In the genomic region with DNA sequence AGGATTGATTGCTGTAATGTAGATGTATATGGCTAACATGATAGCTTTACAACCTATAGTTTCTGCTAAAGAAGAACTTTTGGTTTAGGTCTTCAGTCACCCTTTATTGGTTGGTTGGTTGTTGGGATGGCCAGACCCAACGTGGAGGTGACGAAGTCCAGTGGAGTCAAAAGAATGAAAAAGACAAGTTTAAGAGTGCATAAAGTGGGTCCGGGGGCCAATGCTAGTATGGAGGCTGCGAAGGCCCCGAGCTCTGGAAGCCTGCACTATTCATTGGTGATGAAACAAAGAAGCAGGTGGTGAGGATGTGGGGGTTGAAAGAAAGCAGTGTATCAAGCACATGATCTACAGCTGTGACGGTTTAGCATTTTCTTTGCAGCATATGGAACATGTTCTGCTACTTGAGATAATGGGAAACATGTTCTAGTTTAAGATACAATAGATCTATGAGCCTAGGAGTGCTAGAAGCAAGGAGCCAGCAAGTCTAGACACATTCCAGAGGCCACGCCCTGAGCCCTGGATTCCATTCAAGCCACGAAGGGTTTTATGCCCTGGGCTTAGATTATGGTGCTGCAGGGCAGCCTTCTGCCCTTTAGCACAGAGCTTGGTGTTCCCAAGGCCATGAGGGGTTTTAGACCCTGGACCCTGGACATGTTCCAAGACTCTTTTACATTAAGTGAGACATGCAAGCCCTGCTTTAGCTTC, we compare ENCODE assay signal across 1 cellular context.
TF ChIP-seq lines count a peak whose summit lies in the region.

No MANE protein-coding gene starts in this region.

TF ChIP-seq in IMR-90, 13 proteins besides CTCF, POLR2A, EP300 and RAD21:
- TF ChIP-seq, protein P1, sequence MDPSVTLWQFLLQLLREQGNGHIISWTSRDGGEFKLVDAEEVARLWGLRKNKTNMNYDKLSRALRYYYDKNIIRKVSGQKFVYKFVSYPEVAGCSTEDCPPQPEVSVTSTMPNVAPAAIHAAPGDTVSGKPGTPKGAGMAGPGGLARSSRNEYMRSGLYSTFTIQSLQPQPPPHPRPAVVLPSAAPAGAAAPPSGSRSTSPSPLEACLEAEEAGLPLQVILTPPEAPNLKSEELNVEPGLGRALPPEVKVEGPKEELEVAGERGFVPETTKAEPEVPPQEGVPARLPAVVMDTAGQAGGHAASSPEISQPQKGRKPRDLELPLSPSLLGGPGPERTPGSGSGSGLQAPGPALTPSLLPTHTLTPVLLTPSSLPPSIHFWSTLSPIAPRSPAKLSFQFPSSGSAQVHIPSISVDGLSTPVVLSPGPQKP (IDR thresholded peaks at IDR 0.05; ENCODE audit: borderline replicate concordance, low read depth, low read length), result no peak
- TF ChIP-seq NFE2L2 (IDR thresholded peaks at IDR 0.05; ENCODE audit: low read depth, low read length) (no peak), CHD1 (IDR thresholded peaks at IDR 0.05; ENCODE audit: low read depth, low read length) (no peak), RCOR1 (IDR thresholded peaks at IDR 0.05; ENCODE audit: insufficient replicate concordance, low read length) (no peak), MXI1 (IDR thresholded peaks at IDR 0.05; ENCODE audit: borderline replicate concordance, low read depth, low read length) (no peak), MAZ (IDR thresholded peaks at IDR 0.05; ENCODE audit: borderline replicate concordance, low read depth, low read length) (no peak), SMC3 (IDR thresholded peaks at IDR 0.05; ENCODE audit: low read depth, low read length) (no peak), RFX5 (IDR thresholded peaks at IDR 0.05; ENCODE audit: low read depth, low read length) (no peak), BHLHE40 (IDR thresholded peaks at IDR 0.05; ENCODE audit: low read depth, low read length) (no peak), CEBPB (IDR thresholded peaks at IDR 0.05; ENCODE audit: low read depth, low read length) (no peak), MAFK (IDR thresholded peaks at IDR 0.05; ENCODE audit: low read depth, low read length) (no peak), FOS (IDR thresholded peaks at IDR 0.05; ENCODE audit: low read depth, low read length) (no peak)
- TF ChIP-seq, protein P2, sequence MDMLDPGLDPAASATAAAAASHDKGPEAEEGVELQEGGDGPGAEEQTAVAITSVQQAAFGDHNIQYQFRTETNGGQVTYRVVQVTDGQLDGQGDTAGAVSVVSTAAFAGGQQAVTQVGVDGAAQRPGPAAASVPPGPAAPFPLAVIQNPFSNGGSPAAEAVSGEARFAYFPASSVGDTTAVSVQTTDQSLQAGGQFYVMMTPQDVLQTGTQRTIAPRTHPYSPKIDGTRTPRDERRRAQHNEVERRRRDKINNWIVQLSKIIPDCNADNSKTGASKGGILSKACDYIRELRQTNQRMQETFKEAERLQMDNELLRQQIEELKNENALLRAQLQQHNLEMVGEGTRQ (IDR thresholded peaks at IDR 0.05; ENCODE audit: low read depth, low read length), result no peak
